In the genomic region with DNA sequence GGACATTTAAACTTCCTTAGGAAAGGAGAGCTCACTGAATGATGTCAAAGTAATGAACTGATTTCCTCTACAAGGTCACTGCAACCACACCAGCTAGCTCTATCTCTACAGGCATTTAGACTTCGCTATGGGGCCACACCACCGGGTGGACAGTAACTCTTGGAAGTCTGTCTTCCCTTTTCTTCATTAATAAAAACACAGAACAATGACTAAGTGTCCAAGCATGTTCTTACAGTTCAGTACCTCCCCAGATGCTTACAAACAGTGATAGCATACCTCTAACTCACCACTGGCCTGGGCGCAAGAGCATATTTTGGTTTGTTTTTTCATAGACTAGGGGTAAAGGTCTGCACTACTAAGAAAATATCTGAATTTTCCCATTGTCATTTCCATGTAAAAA, we compare ENCODE assay signal across 20 cellular contexts. TPM values are rescaled to one million over a fixed set of nuclear protein-coding genes. Genes with fewer than 3 reads are reported as not detected.
A peak's percentile ranks its signal among the peaks of the same experiment; 100 is the strongest.
DNase-seq lines count a peak whose midpoint lies in the region; ATAC-seq, FAIRE-seq and TF ChIP-seq lines count a peak whose summit lies in the region.
"Had no signal": no experiment of that assay in that cellular context is flagged by ENCODE, and none has a peak within 500 bp of the region (broad histone marks: within the 10 kb centered on the region; RNA-seq: fewer than 3 reads in every experiment).

No MANE protein-coding gene starts in this region.

- H3K4me1 Mint-ChIP-seq in Caco-2 (ENCODE audit: low read depth, unreplicated experiment): peaks cover 33% of the 10 kb centered on the region

- H3K9me3 ChIP-seq in Caco-2 (no peaks in the 10 kb centered on the region), PC-3 (ENCODE audit: low read length) (no peaks in the 10 kb centered on the region), kidney (ENCODE audit: control insufficient read depth in 1 of 2, low read length in 2 of 2) (no peaks in the 10 kb centered on the region)
- H3K9me3 ChIP-seq: heart left ventricle, spleen had no signal

- no peaks in the 10 kb centered on the region for H3K27me3 Mint-ChIP-seq in Caco-2 (ENCODE audit: insufficient read depth, unreplicated experiment)

- peak overlapping the region; percentile 18 for H3K27ac Mint-ChIP-seq in Caco-2 (ENCODE audit: unreplicated experiment)
- H3K27ac Mint-ChIP-seq: activated naive CD4-positive, alpha-beta T cell treated with anti-CD3 and anti-CD28 coated beads for 36 hours had no signal

- peak overlapping the region; percentile 3; the same call in 1 of the 2 replicates for H3K27ac ChIP-seq in PC-3 (ENCODE audit: low read length)
- H3K27ac ChIP-seq in kidney (ENCODE audit: low read depth in 2 of 2, low read length in 2 of 2): no peak overlapping the region
- H3K27ac ChIP-seq: spleen had no signal

- H3K79me2 ChIP-seq in PC-3 (ENCODE audit: low read length): no peaks in the 10 kb centered on the region

- no peak for TF ChIP-seq CTCF in Caco-2 (IDR thresholded peaks at IDR 0.05; ENCODE audit: insufficient read depth in 1 of 2, low read depth in 1 of 2, low read length in 1 of 2, severe bottlenecking in 1 of 2, unreplicated experiment in 1 of 2)
- TF ChIP-seq CTCF in PC-3 (conservative IDR thresholded peaks at IDR 0.05; ENCODE audit: low read depth, low read length): no peak
- TF ChIP-seq CTCF in kidney (IDR thresholded peaks at IDR 0.05; ENCODE audit: borderline replicate concordance, extremely low read depth, insufficient read depth): no peak

- H3K27me3 ChIP-seq in Caco-2 (replicated peaks; ENCODE audit: control insufficient read depth, insufficient read depth, low read length) (no peaks in the 10 kb centered on the region), PC-3 (ENCODE audit: low read length) (no peaks in the 10 kb centered on the region)

- CTCF ChIA-PET in Caco-2 (lab: Charles Lee): no interaction called here
- CTCF ChIA-PET in PC-3 (lab: Charles Lee): interaction anchor here (3.3 kb wide), 1 partner anchor 164 kb away, joined by 13 read pairs; no protein-coding TSS in a partner anchor

- intact Hi-C loops in Caco-2 (cut with micrococcal nuclease; ENCODE audit: unreplicated experiment) (loop anchor here (5.0 kb wide), 1 partner anchor 99 kb away; no protein-coding TSS in a partner anchor), PC-3 (cut with micrococcal nuclease) (loop anchor here (2.0 kb wide), 1 partner anchor 107 kb away; no protein-coding TSS in a partner anchor), kidney (cut with DNase I) (no loop called here)

- FAIRE-seq in kidney (lab: Jason Lieb, UNC): no peak
- FAIRE-seq: GM12878 had no signal

- H3K4me2 ChIP-seq in PC-3 (ENCODE audit: low read length): no peak overlapping the region

- H3K4me3 Mint-ChIP-seq in Caco-2 (ENCODE audit: unreplicated experiment): no peak overlapping the region
- H3K4me3 Mint-ChIP-seq: activated naive CD4-positive, alpha-beta T cell treated with anti-CD3 and anti-CD28 coated beads for 36 hours; neural crest cell had no signal

- BruUV-seq in Caco-2 (replicated peaks; lab: Mats Ljungman, UMichigan) (no TSS peak), PC-3 (replicated peaks; lab: Mats Ljungman, UMichigan) (no TSS peak)

- ATAC-seq in PC-3: peak; percentile 34
- no peak for ATAC-seq in HG02885 (IDR thresholded peaks at IDR 0.05; ENCODE audit: poor library complexity, unreplicated experiment)
- ATAC-seq: GM12878 had no signal

- no peak for DNase-seq in Caco-2
- DNase-seq in PC-3: peak; percentile 46
- peak; percentile 23 for DNase-seq in dermis blood vessel endothelial cell
- DNase-seq in non-pigmented ciliary epithelial cell (ENCODE audit: low read depth): peak; percentile 85
- DNase-seq in kidney: no peak
- DNase-seq in NCI-H2081 treated with DMSO at 0.1 percent for 48 hours (lab: John Stamatoyannopoulos, UW): no peak
- DNase-seq in hippocampal formation (lab: John Stamatoyannopoulos, UW): no peak
- DNase-seq: activated CD8-positive, alpha-beta memory T cell treated with anti-CD3 and anti-CD28 coated beads, Interleukin-2, amount 50 U/mL, for 4 hours; activated naive CD4-positive, alpha-beta T cell treated with anti-CD3 and anti-CD28 coated beads for 36 hours; C1 segment of cervical spinal cord; DND-41; heart left ventricle; Karpas-422; NCI-H1694 treated with DMSO at 0.1 percent for 48 hours; NCI-H510A; spleen had no signal

- no peaks in the 10 kb centered on the region for H4K20me1 ChIP-seq in PC-3 (ENCODE audit: low read length)

- no peaks in the 10 kb centered on the region for H3K9me2 ChIP-seq in PC-3 (replicated peaks; ENCODE audit: low read length)

- no peak overlapping the region for H3K9ac ChIP-seq in PC-3 (ENCODE audit: low read length)
- no peak overlapping the region for H3K9ac ChIP-seq in kidney (ENCODE audit: low read length in 2 of 2)

- H3K4me3 ChIP-seq in Caco-2 (ENCODE audit: low read depth, low read length): no peak overlapping the region
- no peak overlapping the region for H3K4me3 ChIP-seq in PC-3 (ENCODE audit: low read length)
- H3K4me3 ChIP-seq in kidney (ENCODE audit: low read length in 2 of 2): no peak overlapping the region
- H3K4me3 ChIP-seq: GM12878, spleen had no signal

- no peaks in the 10 kb centered on the region for H3F3A ChIP-seq in PC-3 (ENCODE audit: low read length, unreplicated experiment)

- peaks cover 18% of the 10 kb centered on the region for H3K36me3 Mint-ChIP-seq in Caco-2 (ENCODE audit: insufficient read depth, unreplicated experiment)

- POLR2A ChIA-PET in Caco-2 (lab: Charles Lee) (no interaction called here), PC-3 (lab: Charles Lee; ENCODE audit: unreplicated experiment) (no interaction called here)

- no peaks in the 10 kb centered on the region; the same call in 1 of the 2 replicates for H3K36me3 ChIP-seq in Caco-2 (ENCODE audit: control insufficient read depth, insufficient read depth, low read length)
- peaks cover 13% of the 10 kb centered on the region; the same call in 1 of the 2 replicates for H3K36me3 ChIP-seq in PC-3 (ENCODE audit: low read depth, low read length)
- H3K36me3 ChIP-seq in kidney (ENCODE audit: control insufficient read depth in 1 of 2, insufficient read depth in 2 of 2, low read length in 2 of 2): no peaks in the 10 kb centered on the region

- H2AFZ ChIP-seq in PC-3 (ENCODE audit: low read length): no peak overlapping the region

- no peaks in the 10 kb centered on the region for H3K9me3 Mint-ChIP-seq in Caco-2 (ENCODE audit: unreplicated experiment)
- H3K9me3 Mint-ChIP-seq: activated naive CD4-positive, alpha-beta T cell treated with anti-CD3 and anti-CD28 coated beads for 36 hours; neural crest cell had no signal

- H3K4me1 ChIP-seq in Caco-2: peaks cover 24% of the 10 kb centered on the region
- H3K4me1 ChIP-seq in PC-3 (ENCODE audit: insufficient read depth, low read length): peaks cover 21% of the 10 kb centered on the region
- no peaks in the 10 kb centered on the region for H3K4me1 ChIP-seq in kidney (ENCODE audit: control insufficient read depth in 1 of 2, insufficient read depth in 1 of 2, low read depth in 1 of 2, low read length in 2 of 2)

RNA-seq across cellular contexts. Expression of a gene that starts 54.6 kb away (rescaled TPM):
- total RNA-seq in Caco-2 (2022) (9.4 and 11.5 TPM in 2 replicates), PC-3 (2014; rRNA removed) (71.2 and 104 TPM in 2 replicates), dermis blood vessel endothelial cell (under 0.01 and 0.05 TPM in 2 replicates), kidney (71.3 TPM)
- 6.5 TPM for polyA plus RNA-seq in kidney (ENCODE audit: insufficient read depth, low read depth, low replicate concordance)
- total RNA-seq: liver, neural crest cell, spleen had no signal
- polyA plus RNA-seq: spleen had no signal

Comparison
In these comparisons a context has a peak if more than half of its experiments do, and no peak if none do; other contexts are left out.
1. DNase-seq: peak in PC-3 (single experiment), dermis blood vessel endothelial cell (single experiment) and non-pigmented ciliary epithelial cell (single experiment); none in Caco-2 (0 of 2), kidney (single experiment), NCI-H2081 treated with DMSO at 0.1 percent for 48 hours (single experiment) and hippocampal formation (0 of 2).